1 cellular context compared by ENCODE assay signal in the genomic region with DNA sequence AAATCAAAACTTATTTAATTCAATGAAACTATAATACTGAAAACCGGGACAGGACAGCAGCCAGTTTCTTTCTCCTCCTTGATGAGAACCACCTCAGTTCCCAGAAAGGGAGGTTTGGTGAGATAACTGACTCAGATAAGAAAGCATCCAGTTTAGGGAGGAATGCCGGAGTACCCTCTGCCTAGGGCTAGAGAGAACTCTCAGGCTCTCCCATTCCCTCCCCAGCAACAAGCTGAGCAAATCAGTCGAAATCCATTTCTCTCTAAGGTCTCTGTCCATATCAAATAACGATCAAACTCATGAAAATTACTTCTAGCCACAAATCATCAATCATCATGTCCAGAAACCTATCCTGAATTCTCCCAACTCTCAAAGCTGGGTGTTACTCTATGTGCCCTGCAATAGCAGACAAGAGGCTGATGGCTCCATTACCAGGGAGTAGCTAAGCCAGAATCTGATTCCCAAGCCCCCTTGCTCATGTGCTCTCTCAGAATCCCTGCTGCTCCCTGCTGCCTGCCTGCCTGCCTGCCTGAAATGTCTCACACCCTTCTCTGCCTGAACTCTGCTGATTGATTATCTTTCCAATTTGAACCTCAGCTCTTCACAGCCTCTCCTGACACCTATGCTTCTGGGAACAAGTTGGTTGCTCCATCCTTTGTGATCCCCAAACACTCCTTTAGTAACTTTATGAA.
TF ChIP-seq lines count a peak whose summit lies in the region.

No MANE protein-coding gene starts in this region.

TF ChIP-seq in WTC11, 78 proteins besides CTCF, POLR2A, EP300 and RAD21 (continued from another document):
- TF ChIP-seq, protein P1, sequence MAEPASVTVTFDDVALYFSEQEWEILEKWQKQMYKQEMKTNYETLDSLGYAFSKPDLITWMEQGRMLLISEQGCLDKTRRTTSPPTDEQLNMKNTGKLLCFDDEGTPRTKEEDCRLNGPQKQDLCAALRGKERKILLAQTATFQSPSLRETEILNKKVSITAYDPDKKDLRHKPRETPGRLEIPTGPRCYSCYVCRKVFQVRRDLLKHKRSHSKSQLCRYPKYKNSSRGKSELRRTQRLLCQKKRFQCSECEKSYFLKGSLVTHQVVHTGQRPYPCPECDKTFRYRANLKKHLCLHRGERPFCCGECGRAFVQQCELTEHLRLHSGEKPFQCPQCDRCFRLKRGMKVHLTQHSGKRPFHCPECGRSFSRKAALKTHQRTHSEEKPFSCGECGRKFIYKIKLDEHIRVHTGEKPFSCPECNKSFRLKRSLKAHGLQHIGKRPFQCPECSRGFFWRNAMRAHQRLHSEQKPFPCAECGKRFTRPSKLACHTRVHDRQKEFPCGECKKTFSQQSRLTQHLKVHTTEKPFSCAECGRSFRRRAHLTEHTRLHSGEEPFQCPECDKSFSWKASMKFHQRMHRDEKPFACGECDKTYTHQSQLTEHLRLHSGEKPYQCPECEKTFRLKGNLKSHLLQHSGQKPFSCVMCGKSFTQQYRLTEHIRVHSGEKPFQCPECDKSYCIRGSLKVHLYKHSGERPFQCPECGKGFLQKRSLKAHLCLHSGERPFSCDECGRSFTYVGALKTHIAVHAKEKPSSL (CRISPR knock-in tag; conservative IDR thresholded peaks at IDR 0.05) = no peak
- TF ChIP-seq ATF1 (CRISPR knock-in tag; IDR thresholded peaks at IDR 0.05) (no peak), CREM (CRISPR knock-in tag; IDR thresholded peaks at IDR 0.05) (no peak), KAT7 (CRISPR knock-in tag; IDR thresholded peaks at IDR 0.05; ENCODE audit: borderline replicate concordance) (no peak), CBFB (CRISPR knock-in tag; IDR thresholded peaks at IDR 0.05; ENCODE audit: low read depth) (no peak), SMAD4 (CRISPR knock-in tag; IDR thresholded peaks at IDR 0.05) (no peak)
- TF ChIP-seq, protein P2, sequence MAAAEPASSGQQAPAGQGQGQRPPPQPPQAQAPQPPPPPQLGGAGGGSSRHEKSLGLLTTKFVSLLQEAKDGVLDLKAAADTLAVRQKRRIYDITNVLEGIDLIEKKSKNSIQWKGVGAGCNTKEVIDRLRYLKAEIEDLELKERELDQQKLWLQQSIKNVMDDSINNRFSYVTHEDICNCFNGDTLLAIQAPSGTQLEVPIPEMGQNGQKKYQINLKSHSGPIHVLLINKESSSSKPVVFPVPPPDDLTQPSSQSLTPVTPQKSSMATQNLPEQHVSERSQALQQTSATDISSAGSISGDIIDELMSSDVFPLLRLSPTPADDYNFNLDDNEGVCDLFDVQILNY (CRISPR knock-in tag; IDR thresholded peaks at IDR 0.05) = no peak
- TF ChIP-seq, protein P3, sequence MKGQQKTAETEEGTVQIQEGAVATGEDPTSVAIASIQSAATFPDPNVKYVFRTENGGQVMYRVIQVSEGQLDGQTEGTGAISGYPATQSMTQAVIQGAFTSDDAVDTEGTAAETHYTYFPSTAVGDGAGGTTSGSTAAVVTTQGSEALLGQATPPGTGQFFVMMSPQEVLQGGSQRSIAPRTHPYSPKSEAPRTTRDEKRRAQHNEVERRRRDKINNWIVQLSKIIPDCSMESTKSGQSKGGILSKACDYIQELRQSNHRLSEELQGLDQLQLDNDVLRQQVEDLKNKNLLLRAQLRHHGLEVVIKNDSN (CRISPR knock-in tag; IDR thresholded peaks at IDR 0.05) = no peak
- TF ChIP-seq, protein P4, sequence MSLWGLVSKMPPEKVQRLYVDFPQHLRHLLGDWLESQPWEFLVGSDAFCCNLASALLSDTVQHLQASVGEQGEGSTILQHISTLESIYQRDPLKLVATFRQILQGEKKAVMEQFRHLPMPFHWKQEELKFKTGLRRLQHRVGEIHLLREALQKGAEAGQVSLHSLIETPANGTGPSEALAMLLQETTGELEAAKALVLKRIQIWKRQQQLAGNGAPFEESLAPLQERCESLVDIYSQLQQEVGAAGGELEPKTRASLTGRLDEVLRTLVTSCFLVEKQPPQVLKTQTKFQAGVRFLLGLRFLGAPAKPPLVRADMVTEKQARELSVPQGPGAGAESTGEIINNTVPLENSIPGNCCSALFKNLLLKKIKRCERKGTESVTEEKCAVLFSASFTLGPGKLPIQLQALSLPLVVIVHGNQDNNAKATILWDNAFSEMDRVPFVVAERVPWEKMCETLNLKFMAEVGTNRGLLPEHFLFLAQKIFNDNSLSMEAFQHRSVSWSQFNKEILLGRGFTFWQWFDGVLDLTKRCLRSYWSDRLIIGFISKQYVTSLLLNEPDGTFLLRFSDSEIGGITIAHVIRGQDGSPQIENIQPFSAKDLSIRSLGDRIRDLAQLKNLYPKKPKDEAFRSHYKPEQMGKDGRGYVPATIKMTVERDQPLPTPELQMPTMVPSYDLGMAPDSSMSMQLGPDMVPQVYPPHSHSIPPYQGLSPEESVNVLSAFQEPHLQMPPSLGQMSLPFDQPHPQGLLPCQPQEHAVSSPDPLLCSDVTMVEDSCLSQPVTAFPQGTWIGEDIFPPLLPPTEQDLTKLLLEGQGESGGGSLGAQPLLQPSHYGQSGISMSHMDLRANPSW (CRISPR knock-in tag; conservative IDR thresholded peaks at IDR 0.05; ENCODE audit: low read depth) = no peak
TF ChIP-seq in WTC11: peak in this region for 0.
